Comparison of ENCODE assay signal across 13 cellular contexts in genomic region chr18:8602557-8602956, GRCh38. TPM values are rescaled to one million over a fixed set of nuclear protein-coding genes. Genes with fewer than 3 reads are reported as not detected.
DNase-seq lines count a peak whose midpoint lies in the region; TF ChIP-seq lines count a peak whose summit lies in the region.
"Had no signal": no experiment of that assay in that cellular context is flagged by ENCODE, and none has a peak within 500 bp of the region (broad histone marks: within the 10 kb centered on the region; RNA-seq: fewer than 3 reads in every experiment).

No MANE protein-coding gene starts in this region.

- H3K27ac ChIP-seq in BLaER1 treated with 17β-estradiol and CSF1 and Interleukin-3, amounts not matched to agents 10 nM and 100 nM, result peak overlapping the region in 9 of 11 experiments; percentile 44 to 76 (median 68); a peak in 17 of 22 replicates
- H3K27ac ChIP-seq in OCI-LY7 (ENCODE audit: low read depth, low read length, poor library complexity, severe bottlenecking) (no peak overlapping the region), mesenchymal stem cell (ENCODE audit: low read length, poor library complexity, severe bottlenecking) (no peak overlapping the region), left ventricle myocardium inferior (replicated peaks) (no peak overlapping the region)
- H3K27ac ChIP-seq: A549, GM23248, HL-60 had no signal

- no peak overlapping the region for H2BK15ac ChIP-seq in mesenchymal stem cell (ENCODE audit: low read depth, poor library complexity, severe bottlenecking)

- H3K9ac ChIP-seq in BLaER1 treated with 17β-estradiol and CSF1 and Interleukin-3, amounts not matched to agents 10 nM and 100 nM, result 0 out of 22 replicates have a peak overlapping the region, but pooled peaks of 1 of the 11 experiments have one; percentile 72
- no peak overlapping the region for H3K9ac ChIP-seq in mesenchymal stem cell (ENCODE audit: low read length)
- H3K9ac ChIP-seq: GM23248 had no signal

- H4K8ac ChIP-seq in mesenchymal stem cell (ENCODE audit: low read length), result no peak overlapping the region

- no peak overlapping the region for H3K4ac ChIP-seq in mesenchymal stem cell (ENCODE audit: low read depth in 1 of 2, low read length in 2 of 2)

- no peaks in the 10 kb centered on the region for H3K9me3 ChIP-seq in BLaER1 treated with 17β-estradiol and CSF1 and Interleukin-3, amounts not matched to agents 10 nM and 100 nM (replicated peaks in 1 of 11)
- H3K9me3 ChIP-seq in OCI-LY7 (ENCODE audit: low read length) (no peaks in the 10 kb centered on the region), mesenchymal stem cell (ENCODE audit: control insufficient read depth, low read length) (no peaks in the 10 kb centered on the region), left ventricle myocardium inferior (replicated peaks) (no peaks in the 10 kb centered on the region)
- H3K9me3 ChIP-seq: A549 had no signal

- DNase-seq in OCI-LY7 (ENCODE audit: low spot score) (no peak), mesenchymal stem cell (no peak), NCI-H524 (lab: John Stamatoyannopoulos, UW) (no peak), Ammon's horn (ENCODE audit: low spot score) (no peak), left ventricle myocardium inferior (no peak)
- DNase-seq: C1 segment of cervical spinal cord; Calu3; CD4-positive, alpha-beta T cell; DMS 273 treated with DMSO at 0.1 percent for 48 hours; GM23248 had no signal

- no peak overlapping the region for H2AK5ac ChIP-seq in mesenchymal stem cell (ENCODE audit: low read length, severe bottlenecking)

- no peak overlapping the region for H3K14ac ChIP-seq in mesenchymal stem cell (ENCODE audit: low read length in 2 of 2)

- no peaks in the 10 kb centered on the region for H4K20me1 ChIP-seq in BLaER1 treated with 17β-estradiol and CSF1 and Interleukin-3, amounts not matched to agents 10 nM and 100 nM
- H4K20me1 ChIP-seq in OCI-LY7 (ENCODE audit: insufficient read depth, low read length), result no peaks in the 10 kb centered on the region

- H3K27me3 ChIP-seq in BLaER1 treated with 17β-estradiol and CSF1 and Interleukin-3, amounts not matched to agents 10 nM and 100 nM, result no peaks in the 10 kb centered on the region
- H3K27me3 ChIP-seq in mesenchymal stem cell (ENCODE audit: control insufficient read depth in 1 of 2, insufficient read depth in 1 of 2, low read length in 2 of 2) (peaks cover 27 to 54% of the 10 kb centered on the region in 2 experiments), left ventricle myocardium inferior (ENCODE audit: low read depth) (no peaks in the 10 kb centered on the region)

- H3K4me3 ChIP-seq in BLaER1 treated with 17β-estradiol and CSF1 and Interleukin-3, amounts not matched to agents 10 nM and 100 nM, result no peak overlapping the region
- H3K4me3 ChIP-seq in OCI-LY7 (ENCODE audit: low read depth, low read length, poor library complexity, severe bottlenecking), result no peak overlapping the region
- no peak overlapping the region for H3K4me3 ChIP-seq in mesenchymal stem cell (ENCODE audit: insufficient read depth in 1 of 2, low read depth in 1 of 2, low read length in 2 of 2)
- no peak overlapping the region for H3K4me3 ChIP-seq in left ventricle myocardium inferior
- H3K4me3 ChIP-seq: A549, GM23248 had no signal

- no peak overlapping the region for H3K18ac ChIP-seq in mesenchymal stem cell (ENCODE audit: low read depth in 1 of 2, low read length in 2 of 2)

- no peak for TF ChIP-seq CTCF in OCI-LY7 (conservative IDR thresholded peaks at IDR 0.05; ENCODE audit: low read length)
- no peak for TF ChIP-seq CTCF in left ventricle myocardium inferior (IDR thresholded peaks at IDR 0.05; ENCODE audit: borderline replicate concordance)

- H2BK120ac ChIP-seq in mesenchymal stem cell (ENCODE audit: low read depth, low read length), result no peak overlapping the region

- CTCF ChIA-PET in OCI-LY7 (lab: Charles Lee; ENCODE audit: unreplicated experiment), result no interaction called here

- peak overlapping the region; percentile 65 to 98 (median 86) for H3K4me2 ChIP-seq in BLaER1 treated with 17β-estradiol and CSF1 and Interleukin-3, amounts not matched to agents 10 nM and 100 nM
- peak overlapping the region; percentile 82; the same call in 1 of the 2 replicates for H3K4me2 ChIP-seq in OCI-LY7 (ENCODE audit: low read length)
- no peak overlapping the region for H3K4me2 ChIP-seq in mesenchymal stem cell (ENCODE audit: low read length, poor library complexity, severe bottlenecking)
- H3K4me2 ChIP-seq: A549 had no signal

- peak overlapping the region; percentile 33; the same call in 1 of the 2 replicates for H2AFZ ChIP-seq in OCI-LY7 (ENCODE audit: low read length)
- H2AFZ ChIP-seq in mesenchymal stem cell (ENCODE audit: low read depth, low read length), result peak overlapping the region; percentile 42
- H2AFZ ChIP-seq: GM23248 had no signal

- no peaks in the 10 kb centered on the region for H3K9me2 ChIP-seq in OCI-LY7 (ENCODE audit: insufficient read depth, low read length)

- no peaks in the 10 kb centered on the region for H3K79me1 ChIP-seq in mesenchymal stem cell (replicated peaks; ENCODE audit: low read length, poor library complexity, severe bottlenecking)

- no TSS peak for BruUV-seq in OCI-LY7 (replicated peaks; lab: Mats Ljungman, UMichigan)

- H2BK12ac ChIP-seq in mesenchymal stem cell (ENCODE audit: low read length in 2 of 2), result no peak overlapping the region

- peaks cover 49 to 69% (median 60%) of the 10 kb centered on the region in 10 experiments for H3K4me1 ChIP-seq in BLaER1 treated with 17β-estradiol and CSF1 and Interleukin-3, amounts not matched to agents 10 nM and 100 nM
- H3K4me1 ChIP-seq in OCI-LY7 (ENCODE audit: insufficient read depth, low read length, poor library complexity, severe bottlenecking) (peaks cover 50% of the 10 kb centered on the region), mesenchymal stem cell (ENCODE audit: control insufficient read depth, insufficient read depth, low read depth, low read length) (peaks cover 8% of the 10 kb centered on the region), left ventricle myocardium inferior (peaks cover under 1% of the 10 kb centered on the region)
- H3K4me1 ChIP-seq: A549 had no signal

- no CpG with 5 or more reads among the region's 2 CpGs for WGBS in mesenchymal stem cell

- no peaks in the 10 kb centered on the region for H3K79me2 ChIP-seq in OCI-LY7 (ENCODE audit: insufficient read depth, low read depth, low read length)

- POLR2A ChIA-PET in OCI-LY7 (lab: Charles Lee), result no interaction called here

- intact Hi-C loops in OCI-LY7 (cut with micrococcal nuclease; ENCODE audit: unreplicated experiment), result no loop called here
- intact Hi-C loops in left ventricle myocardium inferior (cut with micrococcal nuclease), result no loop called here

- no peak overlapping the region for H3K23ac ChIP-seq in mesenchymal stem cell (ENCODE audit: low read length in 2 of 2)

- no peak overlapping the region for H4K91ac ChIP-seq in mesenchymal stem cell (ENCODE audit: low read length)

- no peaks in the 10 kb centered on the region for H3K36me3 ChIP-seq in BLaER1 treated with 17β-estradiol and CSF1 and Interleukin-3, amounts not matched to agents 10 nM and 100 nM
- no peaks in the 10 kb centered on the region for H3K36me3 ChIP-seq in OCI-LY7 (ENCODE audit: insufficient read depth, low read length)
- H3K36me3 ChIP-seq in mesenchymal stem cell (ENCODE audit: control insufficient read depth in 1 of 2, insufficient read depth in 2 of 2, low read depth in 1 of 2, low read length in 2 of 2), result no peaks in the 10 kb centered on the region
- no peaks in the 10 kb centered on the region for H3K36me3 ChIP-seq in left ventricle myocardium inferior

- H2BK5ac ChIP-seq in mesenchymal stem cell (ENCODE audit: low read depth, low read length, poor library complexity, severe bottlenecking), result no peak overlapping the region

RNA-seq across cellular contexts. Expression of gene RAB12, which starts 6.7 kb away (rescaled TPM):
- total RNA-seq in OCI-LY7 (2014; rRNA removed; shearing (Covaris generic)), result 28.8 and 34.0 TPM in 2 replicates
- total RNA-seq in OCI-LY7 (2022), result 20.6 and 29.9 TPM in 2 replicates
- polyA plus RNA-seq in mesenchymal stem cell (2013, experiment 1 of 2), result 29.5 TPM
- 30.1 TPM for polyA plus RNA-seq in mesenchymal stem cell (2013, experiment 2 of 2)
- 103 TPM for total RNA-seq in left ventricle myocardium inferior

Comparison
In these comparisons a context has a peak if more than half of its experiments do, and no peak if none do; other contexts are left out.
1. H3K27ac ChIP-seq: peak in BLaER1 treated with 17β-estradiol and CSF1 and Interleukin-3, amounts not matched to agents 10 nM and 100 nM (9 of 11); none in OCI-LY7 (single experiment), mesenchymal stem cell (single experiment) and left ventricle myocardium inferior (single experiment).